8 cellular contexts compared by ENCODE assay signal in the genomic region with DNA sequence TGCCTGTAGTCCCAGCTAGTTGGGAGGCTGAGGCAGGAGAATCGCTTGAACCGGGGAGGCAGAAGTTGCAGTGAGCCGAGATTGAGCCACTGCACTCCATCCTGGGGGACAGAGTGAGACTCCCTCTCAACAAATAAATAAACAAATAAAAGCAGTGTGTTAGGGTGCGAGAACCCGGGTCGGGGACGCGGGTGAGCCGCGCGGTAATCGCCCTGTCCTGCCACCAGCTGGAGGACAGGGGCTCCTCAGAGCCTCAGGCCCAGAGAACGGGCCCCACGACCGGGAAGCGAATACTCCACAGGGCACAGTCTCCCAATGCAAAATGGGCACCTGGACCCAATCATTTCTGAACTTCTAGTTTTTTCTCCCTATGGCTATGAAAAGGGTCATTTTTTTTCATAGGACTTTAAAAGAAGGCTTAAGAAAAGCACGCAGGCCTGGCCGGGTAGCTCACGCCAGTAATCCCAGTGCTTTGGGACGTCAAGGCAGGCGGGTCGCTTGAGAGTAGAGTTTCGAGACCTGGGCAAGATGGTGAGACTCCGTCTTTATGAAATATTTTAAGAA. TPM values are rescaled to one million over a fixed set of nuclear protein-coding genes. Genes with fewer than 3 reads are reported as not detected.
DNase-seq lines count a peak whose midpoint lies in the region; ATAC-seq, FAIRE-seq and TF ChIP-seq lines count a peak whose summit lies in the region.

No MANE protein-coding gene starts in this region.

- no peak for TF ChIP-seq EP300 in K562 (IDR thresholded peaks at IDR 0.05; ENCODE audit: low read length)

- H3K36me3 Mint-ChIP-seq in CD14-positive monocyte, result peaks cover 21 to 34% of the 10 kb centered on the region in 2 donors

- intact Hi-C loops in CD14-positive monocyte (cut with micrococcal nuclease), result loop anchor here in 1 of 2 donors (5.0 kb wide), 1 partner anchor 47 kb away; no protein-coding TSS in a partner anchor
- intact Hi-C loops in K562 (cut with micrococcal nuclease), result no loop called here

- FAIRE-seq in K562 (lab: Jason Lieb, UNC), result no peak

- WGBS in K562 (ENCODE audit: insufficient coverage, low coverage, missing lambda C conversion rate), result 4% methylated on average over 12 of the region's 24 CpGs

- H3K27me3 ChIP-seq in KMS-11 (ENCODE audit: insufficient read depth, low read depth), result no peaks in the 10 kb centered on the region
- no peaks in the 10 kb centered on the region for H3K27me3 ChIP-seq in K562 (ENCODE audit: control insufficient read depth in 2 of 2, insufficient read depth in 2 of 2, low read length in 2 of 2)
- no peaks in the 10 kb centered on the region for H3K27me3 ChIP-seq in mononuclear cell (ENCODE audit: insufficient read depth, low read length)

- no peak for TF ChIP-seq CTCF in CD14-positive monocyte (IDR thresholded peaks at IDR 0.05)
- TF ChIP-seq CTCF in KMS-11 (conservative IDR thresholded peaks at IDR 0.05; ENCODE audit: low read depth, low read length), result no peak
- no peak for TF ChIP-seq CTCF in K562 (IDR thresholded peaks at IDR 0.05 in 2 of 3, conservative IDR thresholded peaks at IDR 0.05 in 1 of 3; ENCODE audit: insufficient read depth in 2 of 3, low read depth in 1 of 3, low read length in 3 of 3)

- H3K36me3 ChIP-seq in KMS-11 (ENCODE audit: insufficient read depth) (no peaks in the 10 kb centered on the region), K562 (ENCODE audit: control insufficient read depth, insufficient read depth, low read length) (peaks cover 32% of the 10 kb centered on the region)

- TF ChIP-seq RAD21 in K562 (CRISPR knock-in tag; conservative IDR thresholded peaks at IDR 0.05 in 1 of 2, IDR thresholded peaks at IDR 0.05 in 1 of 2), result peak in 1 of 2 experiments; percentile 6; a peak in 1 of 4 replicates

- POLR2A ChIA-PET in K562 (lab: Yijun Ruan, JAX), result interaction anchor here (0.6 to 1.6 kb wide), 8 partner anchors 8 to 618 kb away, joined by 3 to 14 read pairs (median 4); no protein-coding TSS in a partner anchor

- no peaks in the 10 kb centered on the region for H3K9me1 ChIP-seq in K562 (ENCODE audit: control insufficient read depth, insufficient read depth, low read length)

- H3K4me2 ChIP-seq in KMS-11 (peak overlapping the region; percentile 49), K562 (ENCODE audit: insufficient read depth, low read length) (peak overlapping the region; percentile 81)

- TF ChIP-seq POLR2A in K562 (conservative IDR thresholded peaks at IDR 0.05), result no peak

- CTCF ChIA-PET in K562 (lab: Yijun Ruan, JAX; ENCODE audit: low intra/inter-chr PET ratio), result no interaction called here

- H3K27ac Mint-ChIP-seq in CD14-positive monocyte, result peak overlapping the region; percentile 90 to 97 (median 94)

- TSS peak; percentile 89 for BruUV-seq in K562 (replicated peaks; lab: Mats Ljungman, UMichigan)

- peak overlapping the region; percentile 97 for H3K4me3 Mint-ChIP-seq in CD14-positive monocyte

- H4K20me1 ChIP-seq in KMS-11 (ENCODE audit: insufficient read depth) (no peaks in the 10 kb centered on the region), K562 (replicated peaks; ENCODE audit: control insufficient read depth, insufficient read depth, low read length) (no peaks in the 10 kb centered on the region)

- ATAC-seq in K562 (peak; percentile 72), HG03457 (IDR thresholded peaks at IDR 0.05; ENCODE audit: unreplicated experiment) (no peak)

- H3K9me3 Mint-ChIP-seq in CD14-positive monocyte, result no peaks in the 10 kb centered on the region

- H3K79me2 ChIP-seq in KMS-11 (ENCODE audit: insufficient read depth, low read depth) (peaks cover 23% of the 10 kb centered on the region; the same call in 1 of the 2 replicates), K562 (ENCODE audit: control insufficient read depth, insufficient read depth, low read length) (peaks cover 38% of the 10 kb centered on the region)

- H2AFZ ChIP-seq in KMS-11 (ENCODE audit: low read depth) (peak overlapping the region; percentile 78), K562 (ENCODE audit: low read depth, low read length) (peak overlapping the region; percentile 83)

- peaks cover 43% of the 10 kb centered on the region for H3K4me1 Mint-ChIP-seq in CD14-positive monocyte

- in situ Hi-C loops in K562 (cut with MboI), result no loop called here

- H3K9ac ChIP-seq in KMS-11 (peak overlapping the region; percentile 99), K562 (ENCODE audit: insufficient read depth in 1 of 2, low read depth in 2 of 2, low read length in 2 of 2) (peak overlapping the region; percentile 95 to 99)

- DNase-seq in CD14-positive monocyte (ENCODE audit: low spot score) (no peak), K562 (ENCODE audit: extremely low read depth in 1 of 4, low spot score in 3 of 4) (peak in 2 of 4 experiments; percentile 54 to 57), ecto neural progenitor cell (ENCODE audit: low spot score) (no peak), mesenteric fat pad (ENCODE audit: low spot score) (no peak), retina (no peak)

- H3K4me3 ChIP-seq in KMS-11 (IDR thresholded peaks at IDR 0.05; ENCODE audit: insufficient read depth, low read depth, low read length) (no peak overlapping the region), K562 (peak overlapping the region; percentile 92), mononuclear cell (ENCODE audit: low read length) (peak overlapping the region; percentile 94)

- H3K4me1 ChIP-seq in KMS-11 (ENCODE audit: low read depth, poor library complexity, severe bottlenecking) (peaks cover 22% of the 10 kb centered on the region), K562 (replicated peaks in 1 of 2; ENCODE audit: control insufficient read depth in 2 of 2, insufficient read depth in 2 of 2, low read length in 2 of 2) (peaks cover 12 to 30% of the 10 kb centered on the region in 2 experiments; a peak in 4 of 5 replicates), mononuclear cell (ENCODE audit: insufficient read depth, low read length) (peaks cover 59% of the 10 kb centered on the region)

- H3K9me3 ChIP-seq in K562 (replicated peaks; ENCODE audit: control insufficient read depth, insufficient read depth, low read depth, low read length), result no peaks in the 10 kb centered on the region
- H3K9me3 ChIP-seq in mononuclear cell (ENCODE audit: low read depth, low read length), result no peaks in the 10 kb centered on the region

- H3K27ac ChIP-seq in KMS-11 (peak overlapping the region; percentile 82), K562 (ENCODE audit: extremely low read depth, low read depth, low read length) (peak overlapping the region; percentile 97)

- no peaks in the 10 kb centered on the region for H3K27me3 Mint-ChIP-seq in CD14-positive monocyte (ENCODE audit: low read depth in 3 of 3)

RNA-seq across cellular contexts. Expression of gene MCM5, which starts 0.7 kb away (rescaled TPM):
- 10 to 100 TPM; 23.4 to 25.5 TPM for polyA plus RNA-seq in CD14-positive monocyte
- 102 and 198 TPM in 2 replicates for total RNA-seq in K562 (2011; cell fraction: chromatin; rRNA removed; ENCODE audit: low replicate concordance)
- total RNA-seq in K562 (2011; cell fraction: nucleolus; rRNA removed), result 132 and 145 TPM in 2 replicates
- 131 and 138 TPM in 2 replicates for total RNA-seq in K562 (2011; cell fraction: nucleoplasm; rRNA removed)
- total RNA-seq in K562 (2014; rRNA removed), result 102 and 119 TPM in 2 replicates
- 35.3 and 53.6 TPM in 2 replicates for total RNA-seq in K562 (2014; rRNA removed; fragmentation: Illumina TruSeq; extraction: Trizol)
- 64.2 and 66.9 TPM in 2 replicates for total RNA-seq in K562 (2015; rRNA removed; fragmentation: Illumina TruSeq; extraction: Trizol)
- 173 and 180 TPM in 2 replicates for total RNA-seq in K562 (2021)
- polyA plus RNA-seq in K562 (2011; rRNA removed), result 66.1 and 116 TPM in 2 replicates
- polyA plus RNA-seq in K562 (2011; cell fraction: cytosol; rRNA removed), result 55.6 and 87.5 TPM in 2 replicates
- 193 and 217 TPM in 2 replicates for polyA plus RNA-seq in K562 (2011; cell fraction: nucleus; rRNA removed)
- 118 and 169 TPM in 2 replicates for polyA plus RNA-seq in K562 (2012)
- polyA plus RNA-seq in K562 (2014; fragmentation: Illumina TruSeq; extraction: Trizol), result 65.1 and 91.4 TPM in 2 replicates
- 10 to 100 TPM in 1 of 2 experiments, 1 to 10 TPM in 1; 5.6 to 11.8 TPM for polyA plus RNA-seq in K562 (2014; fragmentation: Nextera tagmentation; extraction: Ambion mirVana)
- polyA plus RNA-seq in K562 (2014; rRNA removed), result 72.4 and 73.5 TPM in 2 replicates
- 76.7 and 97.6 TPM in 2 replicates for polyA minus RNA-seq in K562 (2011; rRNA and poly(A)+ RNA removed)
- polyA minus RNA-seq in K562 (2011; cell fraction: cytosol; rRNA and poly(A)+ RNA removed), result 111 and 112 TPM in 2 replicates
- polyA minus RNA-seq in K562 (2011; cell fraction: nucleus; rRNA and poly(A)+ RNA removed), result 71.9 and 112 TPM in 2 replicates
- total RNA-seq in mononuclear cell, result 21.3 TPM
- 12.4 TPM for total RNA-seq in mesenteric fat pad

RNA-seq across cellular contexts. Expression of gene HMOX1, which starts 18.3 kb away (rescaled TPM):
- polyA plus RNA-seq in CD14-positive monocyte (100 to 1,000 TPM; 180 to 233 TPM), K562 (2011; rRNA removed) (0.05 TPM in 1 of 2 replicates, not detected in the other), K562 (2014; fragmentation: Illumina TruSeq; extraction: Trizol) (not detected in 2 replicates), K562 (2014; fragmentation: Nextera tagmentation; extraction: Ambion mirVana) (not detected), K562 (2014; rRNA removed) (not detected in 2 replicates)
- not detected in 2 replicates for total RNA-seq in K562 (2011; cell fraction: chromatin; rRNA removed; ENCODE audit: low replicate concordance)
- not detected in 2 replicates for total RNA-seq in K562 (2011; cell fraction: nucleolus; rRNA removed)
- total RNA-seq in K562 (2011; cell fraction: nucleoplasm; rRNA removed), result not detected in 2 replicates
- total RNA-seq in K562 (2014; rRNA removed) (not detected in 2 replicates), K562 (2014; rRNA removed; fragmentation: Illumina TruSeq; extraction: Trizol) (not detected in 2 replicates), K562 (2015; rRNA removed; fragmentation: Illumina TruSeq; extraction: Trizol) (not detected in 2 replicates), K562 (2021) (0.20 TPM in 1 of 2 replicates, not detected in the other), mononuclear cell (46.6 TPM), mesenteric fat pad (87.0 TPM)
- polyA plus RNA-seq in K562 (2011; cell fraction: cytosol; rRNA removed), result 0.04 and 0.21 TPM in 2 replicates
- polyA plus RNA-seq in K562 (2011; cell fraction: nucleus; rRNA removed), result not detected in 2 replicates
- not detected in 2 replicates for polyA plus RNA-seq in K562 (2012)
- polyA minus RNA-seq in K562 (2011; rRNA and poly(A)+ RNA removed), result not detected in 2 replicates
- not detected in 2 replicates for polyA minus RNA-seq in K562 (2011; cell fraction: cytosol; rRNA and poly(A)+ RNA removed)
- polyA minus RNA-seq in K562 (2011; cell fraction: nucleus; rRNA and poly(A)+ RNA removed), result not detected in 2 replicates

Comparison
In these comparisons a context has a peak if more than half of its experiments do, and no peak if none do; other contexts are left out.
1. RNA of gene HMOX1, which starts 18.3 kb away (total RNA-seq): 87.0 TPM in mesenteric fat pad (single experiment) and 46.6 TPM in mononuclear cell (single experiment); 0.20 TPM in K562; every median in the first group is over 10 times any median in the second.